In the genomic region with DNA sequence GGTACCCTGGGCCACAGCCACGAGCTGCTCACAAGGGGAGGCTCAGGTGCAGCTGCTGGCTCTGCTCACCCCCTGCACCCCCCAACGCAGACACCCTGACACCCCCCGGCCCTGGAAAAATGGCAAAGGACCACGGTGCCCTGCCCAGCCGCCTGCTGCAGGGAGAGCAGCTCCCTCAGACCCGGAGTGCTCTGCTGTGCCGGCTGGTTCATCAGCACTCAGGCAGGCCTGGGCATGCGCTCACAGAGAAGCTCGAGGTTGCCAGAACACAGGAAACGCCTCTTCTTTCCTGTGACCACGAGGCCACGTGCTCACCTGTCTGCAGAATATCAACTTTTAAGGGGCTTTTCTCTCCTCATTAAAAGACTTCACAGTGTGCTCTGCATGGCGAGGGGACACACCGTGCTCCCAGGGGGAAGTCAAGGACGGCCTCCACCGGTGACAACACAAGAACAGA, we compare ENCODE assay signal across 9 cellular contexts. TPM values are rescaled to one million over a fixed set of nuclear protein-coding genes. Genes with fewer than 3 reads are reported as not detected.
DNase-seq lines count a peak whose midpoint lies in the region; ATAC-seq, FAIRE-seq and TF ChIP-seq lines count a peak whose summit lies in the region.
"Had no signal": no experiment of that assay in that cellular context is flagged by ENCODE, and none has a peak within 500 bp of the region (broad histone marks: within the 10 kb centered on the region; RNA-seq: fewer than 3 reads in every experiment).

No MANE protein-coding gene starts in this region.

- no peak for FAIRE-seq in kidney (lab: Jason Lieb, UNC)

- DNase-seq in T-cell, result peak in 31 of 34 experiments; percentile 42 to 78 (median 70)
- DNase-seq in activated naive CD8-positive, alpha-beta T cell treated with anti-CD3 and anti-CD28 coated beads, Interleukin-2, amount 50 U/mL, for 16 hours (ENCODE audit: low read depth, low spot score), result peak; percentile 31
- DNase-seq in stimulated activated CD8-positive, alpha-beta memory T cell treated with anti-CD3 and anti-CD28 coated beads, Interleukin-12 subunit alpha, Interleukin-12 subunit beta, amount 100 ng/mL, for 1 hour (ENCODE audit: low read depth), result peak; percentile 39
- DNase-seq in H7, result no peak
- DNase-seq in kidney, result no peak

- H3K27ac ChIP-seq in kidney (ENCODE audit: low read depth in 2 of 2, low read length in 2 of 2), result no peak overlapping the region

- H3K36me3 ChIP-seq in H7 (replicated peaks; ENCODE audit: control insufficient read depth, insufficient read depth, low read length) (peaks cover 5% of the 10 kb centered on the region), kidney (ENCODE audit: control insufficient read depth in 1 of 2, insufficient read depth in 2 of 2, low read length in 2 of 2) (peaks cover 0 to 5% of the 10 kb centered on the region in 2 donors)

- intact Hi-C loops in kidney (cut with DNase I), result no loop called here

- no peak for TF ChIP-seq CTCF in kidney (IDR thresholded peaks at IDR 0.05; ENCODE audit: borderline replicate concordance, extremely low read depth, insufficient read depth)

- H3K9me3 ChIP-seq in kidney (ENCODE audit: control insufficient read depth in 1 of 2, low read length in 2 of 2), result no peaks in the 10 kb centered on the region

- H3K9ac ChIP-seq in kidney (ENCODE audit: low read length in 2 of 2), result no peak overlapping the region

- peaks cover 16% of the 10 kb centered on the region for H3K36me3 Mint-ChIP-seq in T-cell

- peak overlapping the region; percentile 87 to 88 for H3K27ac Mint-ChIP-seq in T-cell

- H3K4me3 ChIP-seq in H7 (ENCODE audit: insufficient read depth, low read depth, low read length) (no peak overlapping the region), kidney (ENCODE audit: low read length in 2 of 2) (no peak overlapping the region)

- H3K4me3 Mint-ChIP-seq in T-cell, result peak overlapping the region in 2 of 3 donors; percentile 13 to 60

- no peaks in the 10 kb centered on the region for H3K9me3 Mint-ChIP-seq in T-cell

- H3K4me1 Mint-ChIP-seq in T-cell, result peaks cover 17 to 21% (median 19%) of the 10 kb centered on the region in 3 donors

- peaks cover 0 to 2% of the 10 kb centered on the region in 2 donors for H3K27me3 Mint-ChIP-seq in T-cell

- H3K4me1 ChIP-seq in kidney (ENCODE audit: control insufficient read depth in 1 of 2, insufficient read depth in 1 of 2, low read depth in 1 of 2, low read length in 2 of 2), result no peaks in the 10 kb centered on the region

- POLR2A ChIA-PET in T-cell (lab: Charles Lee), result no interaction called here

- H3K27me3 ChIP-seq in H7 (ENCODE audit: control insufficient read depth, insufficient read depth, low read length), result no peaks in the 10 kb centered on the region

- ATAC-seq in GM21723 (IDR thresholded peaks at IDR 0.05; ENCODE audit: unreplicated experiment) (peak; percentile 51), T-cell (replicated peaks in 1 of 4) (peak; percentile 87 to 99 (median 92)), HG03469 (IDR thresholded peaks at IDR 0.05; ENCODE audit: unreplicated experiment) (no peak), GM21381 (IDR thresholded peaks at IDR 0.05; ENCODE audit: unreplicated experiment) (no peak)

- CTCF ChIA-PET in T-cell (lab: Charles Lee), result interaction anchor here (0.5 to 1.1 kb wide), 4 partner anchors 23 to 135 kb away, joined by 3 to 5 read pairs (median 4); a partner anchor contains a TSS

RNA-seq across cellular contexts. Expression of a gene that starts 4.3 kb away (rescaled TPM):
- 1 to 10 TPM; 2.8 to 4.2 (median 4.0) TPM for total RNA-seq in T-cell
- 3.6 and 6.3 TPM in 2 replicates for total RNA-seq in H7 (2014; rRNA removed; shearing (Covaris generic))
- 3.1 TPM for total RNA-seq in kidney
- 9.9 TPM for polyA plus RNA-seq in kidney (ENCODE audit: insufficient read depth, low read depth, low replicate concordance)
- total RNA-seq: liver had no signal

RNA-seq across cellular contexts. Expression of a gene that starts 18.8 kb away (rescaled TPM):
- 10 to 100 TPM in 4 of 5 donors, 1 to 10 TPM in 1; 10.0 to 30.4 (median 25.1) TPM for total RNA-seq in T-cell
- total RNA-seq in H7 (2014; rRNA removed; shearing (Covaris generic)), result 40.3 and 47.2 TPM in 2 replicates
- 20.3 TPM for total RNA-seq in kidney
- 13.7 TPM for polyA plus RNA-seq in kidney (ENCODE audit: insufficient read depth, low read depth, low replicate concordance)

RNA-seq across cellular contexts. Expression of a gene that starts 19.1 kb away (rescaled TPM):
- 100 to 1,000 TPM in 4 of 5 donors, 10 to 100 TPM in 1; 98.6 to 151 (median 141) TPM for total RNA-seq in T-cell
- total RNA-seq in H7 (2014; rRNA removed; shearing (Covaris generic)), result 102 and 127 TPM in 2 replicates
- 160 TPM for total RNA-seq in kidney
- 143 TPM for polyA plus RNA-seq in kidney (ENCODE audit: insufficient read depth, low read depth, low replicate concordance)

RNA-seq across cellular contexts. Expression of a gene that starts 22.8 kb away (rescaled TPM):
- total RNA-seq in T-cell, result 10 to 100 TPM; 60.8 to 89.8 (median 83.6) TPM
- total RNA-seq in H7 (2014; rRNA removed; shearing (Covaris generic)), result 81.8 and 105 TPM in 2 replicates
- 56.6 TPM for total RNA-seq in kidney
- 57.4 TPM for polyA plus RNA-seq in kidney (ENCODE audit: insufficient read depth, low read depth, low replicate concordance)

RNA-seq across cellular contexts. Expression of a gene that starts 29.4 kb away (rescaled TPM):
- 10 to 100 TPM in 4 of 5 donors, 1 to 10 TPM in 1; 9.5 to 15.3 (median 11.1) TPM for total RNA-seq in T-cell
- 4.0 and 10.2 TPM in 2 replicates for total RNA-seq in H7 (2014; rRNA removed; shearing (Covaris generic))
- total RNA-seq in kidney, result 4.6 TPM
- polyA plus RNA-seq in kidney (ENCODE audit: insufficient read depth, low read depth, low replicate concordance), result 4.6 TPM

Comparison
In these comparisons a context has a peak if more than half of its experiments do, and no peak if none do; other contexts are left out.
1. ATAC-seq: peak in GM21723 (single experiment) and T-cell (4 of 4); none in HG03469 (single experiment) and GM21381 (single experiment).
2. DNase-seq: peak in T-cell (31 of 34), activated naive CD8-positive, alpha-beta T cell treated with anti-CD3 and anti-CD28 coated beads, Interleukin-2, amount 50 U/mL, for 16 hours (single experiment) and stimulated activated CD8-positive, alpha-beta memory T cell treated with anti-CD3 and anti-CD28 coated beads, Interleukin-12 subunit alpha, Interleukin-12 subunit beta, amount 100 ng/mL, for 1 hour (single experiment); none in H7 (single experiment) and kidney (single experiment).